ENCODE assay signal across 8 cellular contexts in the genomic region with DNA sequence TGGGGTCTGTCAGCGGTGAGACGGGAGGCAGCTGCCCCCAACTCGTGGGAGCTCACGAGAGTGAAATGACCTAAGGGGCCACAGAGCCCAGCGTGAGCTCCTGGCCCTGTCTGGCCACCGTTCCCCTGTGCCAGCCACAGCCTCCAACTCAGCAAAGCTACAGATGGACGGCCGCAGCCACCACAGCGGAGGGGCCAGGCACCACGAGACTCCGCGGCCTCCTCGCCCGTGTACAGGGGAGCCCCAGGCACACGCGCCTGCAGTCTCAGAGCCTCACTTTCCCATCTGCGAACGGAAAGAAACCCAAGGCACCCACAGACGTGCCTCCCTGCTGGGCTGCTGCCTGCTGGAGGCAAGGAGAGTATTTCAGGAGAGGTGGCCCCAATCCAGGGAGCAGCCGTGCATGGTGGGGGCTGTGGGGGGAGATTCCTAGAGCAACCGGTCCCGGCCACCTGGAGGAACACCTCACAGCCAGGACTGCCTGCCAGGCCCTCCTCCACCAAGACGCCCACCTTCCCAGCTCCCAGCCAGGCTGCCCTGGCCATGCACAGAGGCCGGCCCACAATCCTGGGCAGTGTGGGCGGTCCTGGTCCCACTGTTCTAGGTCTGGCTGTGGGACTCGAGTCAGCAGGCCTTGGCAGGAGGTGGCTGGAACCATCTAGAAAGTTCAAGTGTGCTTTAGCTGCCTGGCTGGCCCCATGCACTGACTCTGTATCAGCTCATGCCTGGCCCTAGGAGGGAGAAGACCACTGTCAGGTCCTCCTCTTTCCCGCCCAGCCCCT. TPM values are rescaled to one million over a fixed set of nuclear protein-coding genes. Genes with fewer than 3 reads are reported as not detected.
DNase-seq lines count a peak whose midpoint lies in the region; ATAC-seq and TF ChIP-seq lines count a peak whose summit lies in the region.

No MANE protein-coding gene starts in this region.

- no peak for TF ChIP-seq POLR2A in gastrocnemius medialis (IDR thresholded peaks at IDR 0.05)

- H3K9me2 ChIP-seq in GM23338 (ENCODE audit: insufficient read depth) = no peaks in the 10 kb centered on the region

- peaks cover 10% of the 10 kb centered on the region for H4K20me1 ChIP-seq in GM23338 (replicated peaks; ENCODE audit: insufficient read depth)

- H3K4me1 Mint-ChIP-seq in GM23338 = peaks cover 3% of the 10 kb centered on the region; the same call in 2 of the 3 replicates
- peaks cover 20% of the 10 kb centered on the region for H3K4me1 Mint-ChIP-seq in activated T-helper 1 cell treated with anti-CD3 and anti-CD28 coated beads, Interleukin-12 subunit alpha, Interleukin-12 subunit beta, Interleukin-2, Interleukin-4 antibody, amounts not matched to agents 30 ng/mL and 10 ng/mL and 1 ng/mL, durations not matched to agents 14 hours and 24 hours and 36 hours (ENCODE audit: low read depth)

- H3K36me3 Mint-ChIP-seq in GM23338 (ENCODE audit: low read depth) = no peaks in the 10 kb centered on the region
- H3K36me3 Mint-ChIP-seq in activated T-helper 1 cell treated with anti-CD3 and anti-CD28 coated beads, Interleukin-12 subunit alpha, Interleukin-12 subunit beta, Interleukin-2, Interleukin-4 antibody, amounts not matched to agents 30 ng/mL and 10 ng/mL and 1 ng/mL, durations not matched to agents 14 hours and 24 hours and 36 hours (ENCODE audit: low read depth) = no peaks in the 10 kb centered on the region

- H3K9me3 ChIP-seq in gastrocnemius medialis = no peaks in the 10 kb centered on the region
- H3K9me3 ChIP-seq in SJCRH30 (replicated peaks) = no peaks in the 10 kb centered on the region

- H3K27ac ChIP-seq in GM23338 (ENCODE audit: low read depth) = 0 out of 2 replicates have a peak overlapping the region, but pooled peaks have one; percentile 19
- peak overlapping the region; percentile 96 to 100 (median 100) for H3K27ac ChIP-seq in gastrocnemius medialis
- H3K27ac ChIP-seq in SJCRH30 = no peak overlapping the region

- 0 out of 2 replicates have a peak, but pooled peaks cover 3% of the 10 kb centered on the region for H3F3A ChIP-seq in GM23338 (replicated peaks; ENCODE audit: low read depth)

- no peak overlapping the region for H3K27ac Mint-ChIP-seq in GM23338
- peak overlapping the region; percentile 87 for H3K27ac Mint-ChIP-seq in activated T-helper 1 cell treated with anti-CD3 and anti-CD28 coated beads, Interleukin-12 subunit alpha, Interleukin-12 subunit beta, Interleukin-2, Interleukin-4 antibody, amounts not matched to agents 30 ng/mL and 10 ng/mL and 1 ng/mL, durations not matched to agents 14 hours and 24 hours and 36 hours

- ATAC-seq in GM23338 (no peak), left ventricle myocardium superior (peak; percentile 4), gastrocnemius medialis (peak; percentile 4 to 5), GM19351 (IDR thresholded peaks at IDR 0.05; ENCODE audit: unreplicated experiment) (no peak), GM19463 (IDR thresholded peaks at IDR 0.05; ENCODE audit: unreplicated experiment) (no peak)

- TF ChIP-seq CTCF in GM23338 (conservative IDR thresholded peaks at IDR 0.05; ENCODE audit: low read depth in 2 of 2) = no peak
- no peak for TF ChIP-seq CTCF in gastrocnemius medialis (IDR thresholded peaks at IDR 0.05 in 4 of 5, conservative IDR thresholded peaks at IDR 0.05 in 1 of 5)

- H3K4me1 ChIP-seq in GM23338 (ENCODE audit: insufficient read depth) (no peaks in the 10 kb centered on the region; the same call in 1 of the 2 replicates), gastrocnemius medialis (peaks cover 62 to 63% of the 10 kb centered on the region in 2 donors), SJCRH30 (peaks cover 11% of the 10 kb centered on the region)

- H3K36me3 ChIP-seq in GM23338 (ENCODE audit: insufficient read depth) = no peaks in the 10 kb centered on the region; the same call in 1 of the 2 replicates
- peaks cover 0 to 19% of the 10 kb centered on the region in 2 donors for H3K36me3 ChIP-seq in gastrocnemius medialis
- peaks cover 2% of the 10 kb centered on the region; the same call in 1 of the 2 replicates for H3K36me3 ChIP-seq in SJCRH30

- no peaks in the 10 kb centered on the region for H3K27me3 ChIP-seq in GM23338 (ENCODE audit: insufficient read depth)
- no peaks in the 10 kb centered on the region for H3K27me3 ChIP-seq in gastrocnemius medialis
- H3K27me3 ChIP-seq in SJCRH30 = no peaks in the 10 kb centered on the region

- in situ Hi-C loops in gastrocnemius medialis (cut with MboI; ENCODE audit: low sequenced_read_pairs in 4 of 4) = no loop called here

- H3K9me3 Mint-ChIP-seq in GM23338 = no peaks in the 10 kb centered on the region
- H3K9me3 Mint-ChIP-seq in activated T-helper 1 cell treated with anti-CD3 and anti-CD28 coated beads, Interleukin-12 subunit alpha, Interleukin-12 subunit beta, Interleukin-2, Interleukin-4 antibody, amounts not matched to agents 30 ng/mL and 10 ng/mL and 1 ng/mL, durations not matched to agents 14 hours and 24 hours and 36 hours = no peaks in the 10 kb centered on the region

- no peak overlapping the region for H2AFZ ChIP-seq in GM23338

- peaks cover 29% of the 10 kb centered on the region for H3K79me2 ChIP-seq in GM23338 (replicated peaks; ENCODE audit: insufficient read depth)

- intact Hi-C loops in activated T-helper 1 cell treated with anti-CD3 and anti-CD28 coated beads, Interleukin-12 subunit alpha, Interleukin-12 subunit beta, Interleukin-2, Interleukin-4 antibody, amounts not matched to agents 30 ng/mL and 10 ng/mL and 1 ng/mL, durations not matched to agents 14 hours and 24 hours and 36 hours (cut with micrococcal nuclease) = no loop called here
- intact Hi-C loops in left ventricle myocardium superior (cut with micrococcal nuclease) (no loop called here), gastrocnemius medialis (cut with DNase I; ENCODE audit: low total_unique reads) (no loop called here)

- DNase-seq in GM23338 (ENCODE audit: low spot score) (no peak), left ventricle myocardium superior (peak; percentile 64), gastrocnemius medialis (peak in 1 of 2 donors; percentile 71), DMS 273 (lab: John Stamatoyannopoulos, UW; ENCODE audit: unreplicated experiment) (no peak), SJCRH30 (no peak)
- no peak for DNase-seq in activated T-helper 1 cell treated with anti-CD3 and anti-CD28 coated beads, Interleukin-12 subunit alpha, Interleukin-12 subunit beta, Interleukin-2, Interleukin-4 antibody, amounts not matched to agents 30 ng/mL and 10 ng/mL and 1 ng/mL, durations not matched to agents 14 hours and 24 hours and 36 hours (ENCODE audit: low spot score)

- peak overlapping the region; percentile 96 for H3K4me3 ChIP-seq in GM23338
- peak overlapping the region; percentile 82 to 100 (median 95) for H3K4me3 ChIP-seq in gastrocnemius medialis
- H3K4me3 ChIP-seq in SJCRH30 = no peak overlapping the region; the same call in 1 of the 2 replicates

- H3K4me3 Mint-ChIP-seq in GM23338 = peak overlapping the region; percentile 80
- H3K4me3 Mint-ChIP-seq in activated T-helper 1 cell treated with anti-CD3 and anti-CD28 coated beads, Interleukin-12 subunit alpha, Interleukin-12 subunit beta, Interleukin-2, Interleukin-4 antibody, amounts not matched to agents 30 ng/mL and 10 ng/mL and 1 ng/mL, durations not matched to agents 14 hours and 24 hours and 36 hours = peak overlapping the region; percentile 87

- H3K27me3 Mint-ChIP-seq in GM23338 (ENCODE audit: insufficient read depth, low read depth, poor library complexity) = peaks cover 11% of the 10 kb centered on the region
- H3K27me3 Mint-ChIP-seq in activated T-helper 1 cell treated with anti-CD3 and anti-CD28 coated beads, Interleukin-12 subunit alpha, Interleukin-12 subunit beta, Interleukin-2, Interleukin-4 antibody, amounts not matched to agents 30 ng/mL and 10 ng/mL and 1 ng/mL, durations not matched to agents 14 hours and 24 hours and 36 hours (ENCODE audit: insufficient read depth) = no peaks in the 10 kb centered on the region

- H3K4me2 ChIP-seq in GM23338 = peak overlapping the region; percentile 96

RNA-seq across cellular contexts. Expression of a gene that starts 1.9 kb away (rescaled TPM):
- 123 and 159 TPM in 2 replicates for total RNA-seq in GM23338 (2014; rRNA removed; shearing (Covaris generic))
- polyA plus RNA-seq in GM23338 (2016; fragmentation: Nextera tagmentation; extraction: Ambion mirVana) = 71.0 and 106 TPM in 2 replicates
- 150 and 166 TPM in 2 replicates for total RNA-seq in activated T-helper 1 cell treated with anti-CD3 and anti-CD28 coated beads, Interleukin-12 subunit alpha, Interleukin-12 subunit beta, Interleukin-2, Interleukin-4 antibody, amounts not matched to agents 30 ng/mL and 10 ng/mL and 1 ng/mL, durations not matched to agents 14 hours and 24 hours and 36 hours
- 272 TPM for total RNA-seq in left ventricle myocardium superior
- total RNA-seq in gastrocnemius medialis = 1,000 to 10,000 TPM; 1,858 to 2,149 (median 1,965) TPM
- total RNA-seq in SJCRH30 (2014; rRNA removed; shearing (Covaris generic)) = 33.2 and 34.5 TPM in 2 replicates

RNA-seq across cellular contexts. Expression of a gene that starts 33.6 kb away (rescaled TPM):
- 106 and 130 TPM in 2 replicates for total RNA-seq in GM23338 (2014; rRNA removed; shearing (Covaris generic))
- 23.8 and 27.2 TPM in 2 replicates for polyA plus RNA-seq in GM23338 (2016; fragmentation: Nextera tagmentation; extraction: Ambion mirVana)
- 27.5 and 27.7 TPM in 2 replicates for total RNA-seq in activated T-helper 1 cell treated with anti-CD3 and anti-CD28 coated beads, Interleukin-12 subunit alpha, Interleukin-12 subunit beta, Interleukin-2, Interleukin-4 antibody, amounts not matched to agents 30 ng/mL and 10 ng/mL and 1 ng/mL, durations not matched to agents 14 hours and 24 hours and 36 hours
- total RNA-seq in left ventricle myocardium superior = 65.6 TPM
- total RNA-seq in gastrocnemius medialis = 10 to 100 TPM; 54.6 to 82.9 (median 63.6) TPM
- total RNA-seq in SJCRH30 (2014; rRNA removed; shearing (Covaris generic)) = 13.9 and 16.2 TPM in 2 replicates

RNA-seq across cellular contexts. Expression of a gene that starts 47.0 kb away (rescaled TPM):
- 5.9 and 9.4 TPM in 2 replicates for total RNA-seq in GM23338 (2014; rRNA removed; shearing (Covaris generic))
- polyA plus RNA-seq in GM23338 (2016; fragmentation: Nextera tagmentation; extraction: Ambion mirVana) = 2.9 TPM in 2 replicates
- total RNA-seq in activated T-helper 1 cell treated with anti-CD3 and anti-CD28 coated beads, Interleukin-12 subunit alpha, Interleukin-12 subunit beta, Interleukin-2, Interleukin-4 antibody, amounts not matched to agents 30 ng/mL and 10 ng/mL and 1 ng/mL, durations not matched to agents 14 hours and 24 hours and 36 hours = 161 and 167 TPM in 2 replicates
- total RNA-seq in left ventricle myocardium superior (17.5 TPM), gastrocnemius medialis (10 to 100 TPM; 16.0 to 30.8 (median 22.2) TPM)
- total RNA-seq in SJCRH30 (2014; rRNA removed; shearing (Covaris generic)) = 6.9 and 9.2 TPM in 2 replicates

RNA-seq across cellular contexts. Expression of a gene that starts 47.6 kb away (rescaled TPM):
- total RNA-seq in GM23338 (2014; rRNA removed; shearing (Covaris generic)) = 2.2 and 2.6 TPM in 2 replicates
- 0.57 and 0.82 TPM in 2 replicates for polyA plus RNA-seq in GM23338 (2016; fragmentation: Nextera tagmentation; extraction: Ambion mirVana)
- total RNA-seq in activated T-helper 1 cell treated with anti-CD3 and anti-CD28 coated beads, Interleukin-12 subunit alpha, Interleukin-12 subunit beta, Interleukin-2, Interleukin-4 antibody, amounts not matched to agents 30 ng/mL and 10 ng/mL and 1 ng/mL, durations not matched to agents 14 hours and 24 hours and 36 hours = 6.7 and 7.1 TPM in 2 replicates
- 1.9 TPM for total RNA-seq in left ventricle myocardium superior
- total RNA-seq in gastrocnemius medialis = 1 to 10 TPM in 1 of 4 donors, under 1 TPM in 1, not detected in 2; 0.93 to 1.4 TPM
- 0.38 TPM in 1 of 2 replicates, not detected in the other for total RNA-seq in SJCRH30 (2014; rRNA removed; shearing (Covaris generic))

Comparison
In these comparisons a context has a peak if more than half of its experiments do, and no peak if none do; other contexts are left out.
1. ATAC-seq: peak in left ventricle myocardium superior (single experiment) and gastrocnemius medialis (2 of 2); none in GM23338 (single experiment), GM19351 (single experiment) and GM19463 (single experiment).